20 cellular contexts compared by ENCODE assay signal in the genomic region with DNA sequence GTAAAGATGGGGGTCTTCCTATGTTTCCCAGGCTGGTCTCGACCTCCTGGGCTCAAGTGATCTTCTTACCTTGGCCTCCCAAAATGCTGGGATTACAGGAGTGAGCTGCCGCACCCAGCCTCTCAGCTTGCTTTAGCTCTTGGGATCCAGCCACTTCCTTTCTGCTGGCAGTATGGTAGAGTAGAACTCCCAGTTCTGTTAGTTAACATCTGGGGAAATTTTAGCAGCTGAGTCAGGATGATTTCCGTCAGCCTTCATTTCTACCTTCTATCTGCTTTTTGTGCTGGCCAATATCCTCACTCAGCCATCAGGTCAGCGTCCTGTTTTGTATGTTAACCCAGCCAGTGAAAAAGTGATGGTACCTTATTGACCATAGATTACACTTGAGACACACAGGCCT. TPM values are rescaled to one million over a fixed set of nuclear protein-coding genes. Genes with fewer than 3 reads are reported as not detected.
DNase-seq lines count a peak whose midpoint lies in the region; ATAC-seq and TF ChIP-seq lines count a peak whose summit lies in the region.
"Had no signal": no experiment of that assay in that cellular context is flagged by ENCODE, and none has a peak within 500 bp of the region (broad histone marks: within the 10 kb centered on the region; RNA-seq: fewer than 3 reads in every experiment).

No MANE protein-coding gene starts in this region.

- TF ChIP-seq CTCF in endodermal cell (conservative IDR thresholded peaks at IDR 0.05) (no peak), nephron (IDR thresholded peaks at IDR 0.05; ENCODE audit: unreplicated experiment in 3 of 3) (no peak), osteoblast (IDR thresholded peaks at IDR 0.05; ENCODE audit: extremely low read depth, low read depth, low read length) (no peak)

- H2AFZ ChIP-seq in osteoblast (ENCODE audit: low read length) = no peak overlapping the region
- H2AFZ ChIP-seq: GM23338 had no signal

- H3K9me3 ChIP-seq in endodermal cell (ENCODE audit: control insufficient read depth, low read length) (no peaks in the 10 kb centered on the region), osteoblast (ENCODE audit: low read depth, low read length) (no peaks in the 10 kb centered on the region)
- H3K9me3 ChIP-seq: BE2C; BLaER1 treated with 17β-estradiol and CSF1 and Interleukin-3, amounts not matched to agents 10 nM and 100 nM had no signal

- H3K4me1 ChIP-seq in endodermal cell (ENCODE audit: control insufficient read depth, insufficient read depth, low read length) = no peaks in the 10 kb centered on the region
- H3K4me1 ChIP-seq in osteoblast (ENCODE audit: insufficient read depth, low read length) = no peaks in the 10 kb centered on the region
- H3K4me1 ChIP-seq: BE2C; BLaER1 treated with 17β-estradiol and CSF1 and Interleukin-3, amounts not matched to agents 10 nM and 100 nM had no signal

- no peak for ATAC-seq in left cardiac atrium
- ATAC-seq: GM12878, GM23338, HCT116 had no signal

- H3K36me3 Mint-ChIP-seq in endodermal cell (ENCODE audit: low read depth) = no peaks in the 10 kb centered on the region
- no peaks in the 10 kb centered on the region for H3K36me3 Mint-ChIP-seq in nephron (ENCODE audit: low read depth)
- H3K36me3 Mint-ChIP-seq: CD14-positive monocyte; CD8-positive, alpha-beta memory T cell had no signal

- no peaks in the 10 kb centered on the region for H4K20me1 ChIP-seq in osteoblast (ENCODE audit: insufficient read depth, low read length)

- H3K27me3 Mint-ChIP-seq in endodermal cell (ENCODE audit: insufficient read depth) (no peaks in the 10 kb centered on the region), nephron (ENCODE audit: low read depth) (peaks cover 4% of the 10 kb centered on the region)

- H3K36me3 ChIP-seq in endodermal cell (ENCODE audit: control insufficient read depth, insufficient read depth, low read length) (no peaks in the 10 kb centered on the region), osteoblast (ENCODE audit: insufficient read depth, low read length) (no peaks in the 10 kb centered on the region)
- H3K36me3 ChIP-seq: BE2C; BLaER1 treated with 17β-estradiol and CSF1 and Interleukin-3, amounts not matched to agents 10 nM and 100 nM had no signal

- H3K9me3 Mint-ChIP-seq in endodermal cell (no peaks in the 10 kb centered on the region), nephron (peaks cover 3% of the 10 kb centered on the region)
- H3K9me3 Mint-ChIP-seq: CD4-positive, alpha-beta T cell; CD8-positive, alpha-beta memory T cell; GM23338; H9 had no signal

- H3K4me1 Mint-ChIP-seq in endodermal cell (peaks cover 31% of the 10 kb centered on the region), nephron (peaks cover 38% of the 10 kb centered on the region)
- H3K4me1 Mint-ChIP-seq: CD14-positive monocyte; CD8-positive, alpha-beta memory T cell had no signal

- intact Hi-C loops in cardiac septum (cut with DNase I) = no loop called here
- intact Hi-C loops in left cardiac atrium (cut with DNase I) = no loop called here

- no peak overlapping the region for H3K27ac ChIP-seq in endodermal cell (ENCODE audit: low read depth, low read length)
- H3K27ac ChIP-seq in osteoblast (ENCODE audit: low read depth, low read length) = no peak overlapping the region
- H3K27ac ChIP-seq: BLaER1 treated with 17β-estradiol and CSF1 and Interleukin-3, amounts not matched to agents 10 nM and 100 nM had no signal

- 89% methylated on average over 4 of the region's 4 CpGs; no CpG with 5 or more reads in 1 of the 2 experiments for WGBS in endodermal cell (ENCODE audit: insufficient coverage in 1 of 2, insufficient read length in 1 of 2), 2 experiments

- H3K4me3 Mint-ChIP-seq in endodermal cell (no peak overlapping the region), nephron (no peak overlapping the region)
- H3K4me3 Mint-ChIP-seq: CD14-positive monocyte; CD4-positive, alpha-beta T cell; CD8-positive, alpha-beta memory T cell; GM23338; H9 had no signal

- no peak overlapping the region for H3K9ac ChIP-seq in endodermal cell (ENCODE audit: extremely low read depth, low read length, poor library complexity, severe bottlenecking)
- H3K9ac ChIP-seq: BLaER1 treated with 17β-estradiol and CSF1 and Interleukin-3, amounts not matched to agents 10 nM and 100 nM had no signal

- no peak overlapping the region for H3K4me3 ChIP-seq in endodermal cell (ENCODE audit: low read length)
- H3K4me3 ChIP-seq in osteoblast (ENCODE audit: insufficient read depth, low read length) = no peak overlapping the region
- H3K4me3 ChIP-seq: BLaER1 treated with 17β-estradiol and CSF1 and Interleukin-3, amounts not matched to agents 10 nM and 100 nM; GM12878; GM23338 had no signal

- H3K27ac Mint-ChIP-seq in endodermal cell = peak overlapping the region; percentile 0
- peak overlapping the region in 2 of 3 experiments; percentile 51 to 81 for H3K27ac Mint-ChIP-seq in nephron
- H3K27ac Mint-ChIP-seq: CD14-positive monocyte; CD4-positive, alpha-beta T cell; CD8-positive, alpha-beta memory T cell; GM23338 had no signal

- no peaks in the 10 kb centered on the region for H3K27me3 ChIP-seq in endodermal cell (ENCODE audit: control insufficient read depth, insufficient read depth, low read length, poor library complexity, severe bottlenecking)
- H3K27me3 ChIP-seq in osteoblast (ENCODE audit: insufficient read depth, low read length) = no peaks in the 10 kb centered on the region
- H3K27me3 ChIP-seq: BE2C had no signal

- no peaks in the 10 kb centered on the region for H3K79me2 ChIP-seq in osteoblast (ENCODE audit: insufficient read depth, low read length)

- DNase-seq in cardiac septum (ENCODE audit: low spot score) (peak; percentile 6), left cardiac atrium (no peak), endodermal cell (no peak), KG1 (lab: John Stamatoyannopoulos, UW) (no peak), osteoblast (ENCODE audit: insufficient read length, low spot score, missing footprints) (no peak)
- DNase-seq: AML-193; BE2C; CD4-positive, alpha-beta T cell; CD8-positive, alpha-beta memory T cell; DMS 273 treated with DMSO at 0.1 percent for 48 hours; DMS79; EL; GDM1; H9 had no signal

- no peak overlapping the region for H3K4me2 ChIP-seq in osteoblast (ENCODE audit: insufficient read depth, low read length)
- H3K4me2 ChIP-seq: BLaER1 treated with 17β-estradiol and CSF1 and Interleukin-3, amounts not matched to agents 10 nM and 100 nM; GM23338 had no signal

RNA-seq across cellular contexts. Expression of gene GPC4, which starts 59.3 kb away (rescaled TPM):
- total RNA-seq in cardiac septum = 3.6 TPM
- total RNA-seq in left cardiac atrium = 10 to 100 TPM in 1 of 2 donors, 1 to 10 TPM in 1; 6.4 to 15.0 TPM
- 100 to 1,000 TPM; 281 to 829 TPM for total RNA-seq in endodermal cell
- 119 TPM for polyA plus RNA-seq in endodermal cell (2013, experiment 1 of 2)
- polyA plus RNA-seq in endodermal cell (2013, experiment 2 of 2) = 101 TPM
- 8.3 TPM in 2 replicates for total RNA-seq in osteoblast
- total RNA-seq: CD4-positive, alpha-beta T cell; CD8-positive, alpha-beta memory T cell had no signal
- polyA plus RNA-seq: CD8-positive, alpha-beta memory T cell had no signal

Comparison
In these comparisons a context has a peak if more than half of its experiments do, and no peak if none do; other contexts are left out.
1. RNA of gene GPC4, which starts 59.3 kb away (total RNA-seq): 281 to 829 TPM in endodermal cell; 6.4 to 15.0 TPM in left cardiac atrium, 8.3 TPM in osteoblast and 3.6 TPM in cardiac septum (single experiment); every median in the first group is over 10 times any median in the second.